Comparison of ENCODE assay signal across 13 cellular contexts in genomic region chr11:43145653-43146052, GRCh38.
DNase-seq lines count a peak whose midpoint lies in the region; ATAC-seq and TF ChIP-seq lines count a peak whose summit lies in the region.
"Had no signal": no experiment of that assay in that cellular context is flagged by ENCODE, and none has a peak within 500 bp of the region (broad histone marks: within the 10 kb centered on the region; RNA-seq: fewer than 3 reads in every experiment).

No MANE protein-coding gene starts in this region.

- POLR2A ChIA-PET in Caco-2 (lab: Charles Lee) = no interaction called here

- H3K9me3 ChIP-seq in Caco-2 = no peaks in the 10 kb centered on the region

- peak overlapping the region; percentile 9 to 50 for H3K4me3 Mint-ChIP-seq in stimulated activated naive CD8-positive, alpha-beta T cell treated with anti-CD3 and anti-CD28 coated beads, Interleukin-15, amount 100 ng/mL, for 72 hours
- H3K4me3 Mint-ChIP-seq in Caco-2 (ENCODE audit: unreplicated experiment) = no peak overlapping the region
- H3K4me3 Mint-ChIP-seq: activated naive CD4-positive, alpha-beta T cell treated with anti-CD3 and anti-CD28 coated beads, Interleukin-2, amount 50 U/mL, for 24 hours had no signal

- H3K4me1 Mint-ChIP-seq in stimulated activated naive CD8-positive, alpha-beta T cell treated with anti-CD3 and anti-CD28 coated beads, Interleukin-15, amount 100 ng/mL, for 72 hours = peaks cover 9% of the 10 kb centered on the region
- H3K4me1 Mint-ChIP-seq in Caco-2 (ENCODE audit: low read depth, unreplicated experiment) = no peaks in the 10 kb centered on the region
- H3K4me1 Mint-ChIP-seq: activated naive CD4-positive, alpha-beta T cell treated with anti-CD3 and anti-CD28 coated beads, Interleukin-2, amount 50 U/mL, for 24 hours had no signal

- BruUV-seq in Caco-2 (replicated peaks; lab: Mats Ljungman, UMichigan) = no TSS peak

- TF ChIP-seq CTCF in Caco-2 (IDR thresholded peaks at IDR 0.05; ENCODE audit: insufficient read depth in 1 of 2, low read depth in 1 of 2, low read length in 1 of 2, severe bottlenecking in 1 of 2, unreplicated experiment in 1 of 2) = no peak

- no peaks in the 10 kb centered on the region for H3K36me3 ChIP-seq in Caco-2 (ENCODE audit: control insufficient read depth, insufficient read depth, low read length)

- peaks cover 0 to 3% of the 10 kb centered on the region in 2 donors for H3K9me3 Mint-ChIP-seq in stimulated activated naive CD8-positive, alpha-beta T cell treated with anti-CD3 and anti-CD28 coated beads, Interleukin-15, amount 100 ng/mL, for 72 hours
- no peaks in the 10 kb centered on the region for H3K9me3 Mint-ChIP-seq in Caco-2 (ENCODE audit: unreplicated experiment)

- H3K27ac Mint-ChIP-seq in stimulated activated naive CD8-positive, alpha-beta T cell treated with anti-CD3 and anti-CD28 coated beads, Interleukin-15, amount 100 ng/mL, for 72 hours = peak overlapping the region in 1 of 2 donors; percentile 79
- no peak overlapping the region for H3K27ac Mint-ChIP-seq in Caco-2 (ENCODE audit: unreplicated experiment)
- H3K27ac Mint-ChIP-seq: activated naive CD4-positive, alpha-beta T cell treated with anti-CD3 and anti-CD28 coated beads, Interleukin-2, amount 50 U/mL, for 24 hours had no signal

- no peaks in the 10 kb centered on the region for H3K27me3 Mint-ChIP-seq in stimulated activated naive CD8-positive, alpha-beta T cell treated with anti-CD3 and anti-CD28 coated beads, Interleukin-15, amount 100 ng/mL, for 72 hours
- no peaks in the 10 kb centered on the region for H3K27me3 Mint-ChIP-seq in Caco-2 (ENCODE audit: insufficient read depth, unreplicated experiment)
- H3K27me3 Mint-ChIP-seq: activated naive CD4-positive, alpha-beta T cell treated with anti-CD3 and anti-CD28 coated beads, Interleukin-2, amount 50 U/mL, for 24 hours had no signal

- no peaks in the 10 kb centered on the region for H3K27me3 ChIP-seq in Caco-2 (replicated peaks; ENCODE audit: control insufficient read depth, insufficient read depth, low read length)

- peak; percentile 71 for ATAC-seq in stimulated activated naive CD8-positive, alpha-beta T cell treated with anti-CD3 and anti-CD28 coated beads, Interleukin-15, amount 100 ng/mL, for 72 hours
- no peak for ATAC-seq in stimulated activated naive CD8-positive, alpha-beta T cell treated with anti-CD3 and anti-CD28 coated beads, Interleukin-15, Interleukin-2, amounts not matched to agents 100 U/mL and 50 U/mL, for 24 hours
- ATAC-seq in GM21717 (IDR thresholded peaks at IDR 0.05; ENCODE audit: unreplicated experiment) = peak; percentile 93
- ATAC-seq in HG03108 (IDR thresholded peaks at IDR 0.05; ENCODE audit: unreplicated experiment) = peak; percentile 91
- ATAC-seq: left lobe of liver had no signal

- no peaks in the 10 kb centered on the region for H3K36me3 Mint-ChIP-seq in Caco-2 (ENCODE audit: insufficient read depth, unreplicated experiment)
- H3K36me3 Mint-ChIP-seq: activated naive CD4-positive, alpha-beta T cell treated with anti-CD3 and anti-CD28 coated beads, Interleukin-2, amount 50 U/mL, for 24 hours had no signal

- no peaks in the 10 kb centered on the region for H3K4me1 ChIP-seq in Caco-2

- CTCF ChIA-PET in Caco-2 (lab: Charles Lee) = no interaction called here

- no peak overlapping the region for H3K4me3 ChIP-seq in Caco-2 (ENCODE audit: low read depth, low read length)
- H3K4me3 ChIP-seq: coronary artery had no signal

- intact Hi-C loops in Caco-2 (cut with micrococcal nuclease; ENCODE audit: unreplicated experiment) = no loop called here

- peak in 1 of 2 donors; percentile 11 for DNase-seq in stimulated activated naive CD8-positive, alpha-beta T cell treated with anti-CD3 and anti-CD28 coated beads, Interleukin-15, amount 100 ng/mL, for 72 hours
- DNase-seq in stimulated activated naive CD8-positive, alpha-beta T cell treated with anti-CD3 and anti-CD28 coated beads, Interleukin-15, Interleukin-2, amounts not matched to agents 100 U/mL and 50 U/mL, for 24 hours = no peak
- no peak for DNase-seq in EL
- no peak for DNase-seq in NCI-H345 (lab: John Stamatoyannopoulos, UW)
- DNase-seq in C1 segment of cervical spinal cord (lab: John Stamatoyannopoulos, UW) = no peak
- no peak for DNase-seq in Caco-2
- DNase-seq: foreskin melanocyte, NCI-H1436 had no signal
